ENCODE assay signal across 8 cellular contexts in genomic region chr15:64634020-64634419, GRCh38.
DNase-seq lines count a peak whose midpoint lies in the region; ATAC-seq and TF ChIP-seq lines count a peak whose summit lies in the region.

No MANE protein-coding gene starts in this region.

- peaks cover 60% of the 10 kb centered on the region for H3K4me1 Mint-ChIP-seq in activated CD4-positive, alpha-beta T cell treated with anti-CD3 and anti-CD28 coated beads for 36 hours
- peaks cover 66% of the 10 kb centered on the region for H3K4me1 Mint-ChIP-seq in stimulated activated naive CD8-positive, alpha-beta T cell treated with anti-CD3 and anti-CD28 coated beads, Interleukin-15, Interleukin-2, amounts not matched to agents 100 ng/mL and 50 ng/mL, for 24 hours (ENCODE audit: low read depth)
- H3K4me1 Mint-ChIP-seq in MCF 10A (ENCODE audit: insufficient read depth, unreplicated experiment) = peaks cover 14% of the 10 kb centered on the region

- no peaks in the 10 kb centered on the region for H3K36me3 ChIP-seq in ectodermal cell (ENCODE audit: control insufficient read depth, insufficient read depth, low read length)

- peak overlapping the region; percentile 98 for H3K27ac ChIP-seq in ectodermal cell (ENCODE audit: insufficient read depth, low read depth, low read length, poor library complexity, severe bottlenecking)

- no peak for TF ChIP-seq CTCF in MCF 10A (IDR thresholded peaks at IDR 0.05; ENCODE audit: unreplicated experiment)

- no peak overlapping the region for H3K4me3 ChIP-seq in ectodermal cell (ENCODE audit: insufficient read depth, low read depth, low read length)

- intact Hi-C loops in activated CD4-positive, alpha-beta T cell treated with anti-CD3 and anti-CD28 coated beads for 36 hours (cut with DNase I, micrococcal nuclease) = loop anchor here (1.0 kb wide), 3 partner anchors 11 to 190 kb away; partner anchors contain the start of gene ZNF609 (in 1 of the 2)
- intact Hi-C loops in MCF 10A (cut with micrococcal nuclease) = no loop called here

- H3K4me3 Mint-ChIP-seq in activated CD4-positive, alpha-beta T cell treated with anti-CD3 and anti-CD28 coated beads for 36 hours = peak overlapping the region; percentile 2
- peak overlapping the region; percentile 71 for H3K4me3 Mint-ChIP-seq in stimulated activated naive CD8-positive, alpha-beta T cell treated with anti-CD3 and anti-CD28 coated beads, Interleukin-15, Interleukin-2, amounts not matched to agents 100 ng/mL and 50 ng/mL, for 24 hours
- H3K4me3 Mint-ChIP-seq in MCF 10A (ENCODE audit: unreplicated experiment) = no peak overlapping the region

- peak; percentile 61 for DNase-seq in activated CD4-positive, alpha-beta T cell treated with anti-CD3 and anti-CD28 coated beads for 36 hours
- DNase-seq in activated CD4-positive, alpha-beta T cell treated with anti-CD3 and anti-CD28 coated beads for 1 hour = no peak
- DNase-seq in T-helper 1 cell (peak in 3 of 5 donors; percentile 17 to 54 (median 18)), MCF 10A (ENCODE audit: unreplicated experiment) (no peak), G401 (ENCODE audit: low spot score) (no peak)

- no peaks in the 10 kb centered on the region for H3K27me3 ChIP-seq in ectodermal cell (ENCODE audit: control insufficient read depth, insufficient read depth, low read length, poor library complexity, severe bottlenecking)

- 14 to 19% methylated on average over 2 of the region's 2 CpGs for WGBS in ectodermal cell, 2 experiments

- no peaks in the 10 kb centered on the region for H3K27me3 Mint-ChIP-seq in activated CD4-positive, alpha-beta T cell treated with anti-CD3 and anti-CD28 coated beads for 36 hours
- no peaks in the 10 kb centered on the region for H3K27me3 Mint-ChIP-seq in stimulated activated naive CD8-positive, alpha-beta T cell treated with anti-CD3 and anti-CD28 coated beads, Interleukin-15, Interleukin-2, amounts not matched to agents 100 ng/mL and 50 ng/mL, for 24 hours
- no peaks in the 10 kb centered on the region for H3K27me3 Mint-ChIP-seq in MCF 10A (ENCODE audit: insufficient read depth, unreplicated experiment)

- POLR2A ChIA-PET in activated CD4-positive, alpha-beta T cell treated with anti-CD3 and anti-CD28 coated beads for 36 hours (lab: Charles Lee) = interaction anchor here (0.9 to 1.1 kb wide), 3 partner anchors 17 to 64 kb away, joined by 4 to 6 read pairs (median 4); no protein-coding TSS in a partner anchor
- POLR2A ChIA-PET in MCF 10A (lab: Yijun Ruan, JAX) = interaction anchor here (2.1 to 2.4 kb wide), 2 partner anchors 14 to 246 kb away, joined by 9 to 15 read pairs; partner anchors contain the start of gene TRIP4

- H3K27ac Mint-ChIP-seq in activated CD4-positive, alpha-beta T cell treated with anti-CD3 and anti-CD28 coated beads for 36 hours = peak overlapping the region; percentile 59
- H3K27ac Mint-ChIP-seq in stimulated activated naive CD8-positive, alpha-beta T cell treated with anti-CD3 and anti-CD28 coated beads, Interleukin-15, Interleukin-2, amounts not matched to agents 100 ng/mL and 50 ng/mL, for 24 hours = peak overlapping the region; percentile 95
- H3K27ac Mint-ChIP-seq in MCF 10A (ENCODE audit: low read depth, unreplicated experiment) = no peak overlapping the region

- peaks cover 7% of the 10 kb centered on the region for H3K9me3 Mint-ChIP-seq in activated CD4-positive, alpha-beta T cell treated with anti-CD3 and anti-CD28 coated beads for 36 hours (ENCODE audit: low read depth)
- peaks cover 11% of the 10 kb centered on the region for H3K9me3 Mint-ChIP-seq in stimulated activated naive CD8-positive, alpha-beta T cell treated with anti-CD3 and anti-CD28 coated beads, Interleukin-15, Interleukin-2, amounts not matched to agents 100 ng/mL and 50 ng/mL, for 24 hours
- H3K9me3 Mint-ChIP-seq in MCF 10A (ENCODE audit: unreplicated experiment) = no peaks in the 10 kb centered on the region

- peaks cover 20% of the 10 kb centered on the region for H3K36me3 Mint-ChIP-seq in activated CD4-positive, alpha-beta T cell treated with anti-CD3 and anti-CD28 coated beads for 36 hours (ENCODE audit: low read depth)
- H3K36me3 Mint-ChIP-seq in stimulated activated naive CD8-positive, alpha-beta T cell treated with anti-CD3 and anti-CD28 coated beads, Interleukin-15, Interleukin-2, amounts not matched to agents 100 ng/mL and 50 ng/mL, for 24 hours (ENCODE audit: low read depth) = peaks cover 27% of the 10 kb centered on the region
- H3K36me3 Mint-ChIP-seq in MCF 10A (ENCODE audit: insufficient read depth, unreplicated experiment) = peaks cover 26% of the 10 kb centered on the region

- H3K9me3 ChIP-seq in ectodermal cell (ENCODE audit: control insufficient read depth, low read length) = peaks cover 3% of the 10 kb centered on the region

- CTCF ChIA-PET in activated CD4-positive, alpha-beta T cell treated with anti-CD3 and anti-CD28 coated beads for 36 hours (lab: Charles Lee) = interaction anchor here (0.6 to 2.2 kb wide), 10 partner anchors 11 to 485 kb away, joined by 3 to 9 read pairs (median 3); no protein-coding TSS in a partner anchor
- CTCF ChIA-PET in MCF 10A (lab: Yijun Ruan, JAX) = interaction anchor here (1.3 to 1.6 kb wide), 2 partner anchors 29 to 481 kb away, joined by 3 to 4 read pairs; no protein-coding TSS in a partner anchor

- in situ Hi-C loops in G401 (cut with HindIII; ENCODE audit: low sequenced_read_pairs) = no loop called here

- BruUV-seq in MCF 10A (replicated peaks; lab: Mats Ljungman, UMichigan) = no TSS peak

- peak; percentile 78 for ATAC-seq in activated CD4-positive, alpha-beta T cell treated with anti-CD3 and anti-CD28 coated beads for 36 hours
- ATAC-seq in HG02973 (IDR thresholded peaks at IDR 0.05; ENCODE audit: unreplicated experiment) = peak; percentile 83

- H3K4me1 ChIP-seq in ectodermal cell (ENCODE audit: control insufficient read depth, insufficient read depth, low read length) = peaks cover 31% of the 10 kb centered on the region

Comparison
In these comparisons a context has a peak if more than half of its experiments do, and no peak if none do; other contexts are left out.
1. DNase-seq: peak in activated CD4-positive, alpha-beta T cell treated with anti-CD3 and anti-CD28 coated beads for 36 hours (single experiment) and T-helper 1 cell (3 of 5); none in activated CD4-positive, alpha-beta T cell treated with anti-CD3 and anti-CD28 coated beads for 1 hour (single experiment), MCF 10A (single experiment) and G401 (single experiment).